18 cellular contexts compared by ENCODE assay signal in the genomic region with DNA sequence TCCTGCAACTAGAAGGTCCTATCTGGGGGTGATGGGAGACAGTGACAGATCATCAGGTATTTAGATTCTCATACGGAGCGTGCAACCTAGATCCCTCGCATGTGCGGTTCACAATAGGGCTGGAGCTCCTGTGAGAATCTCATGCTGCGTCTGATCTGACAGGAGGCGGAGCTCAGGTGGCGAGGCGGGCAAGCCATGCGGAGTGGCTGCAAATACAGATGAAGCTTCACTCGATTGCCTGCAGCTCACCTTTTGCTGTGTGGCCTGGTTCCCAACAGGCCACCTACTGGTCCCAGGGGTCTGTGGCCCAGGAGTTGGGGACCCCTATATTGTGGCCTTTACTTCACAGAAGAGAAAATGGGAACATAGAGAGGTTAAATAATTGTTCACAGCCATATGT.
"Had no signal": no experiment of that assay in that cellular context is flagged by ENCODE, and none has a peak within 500 bp of the region (broad histone marks: within the 10 kb centered on the region; RNA-seq: fewer than 3 reads in every experiment).

No MANE protein-coding gene starts in this region.

- H3K4me1 ChIP-seq: left lung, lower lobe of right lung, thyroid gland, uterus had no signal

- H3K9me3 Mint-ChIP-seq: dendritic cell treated with granulocyte-macrophage colony-stimulating factor and Interleukin-4, amounts not matched to agents 40 ng/mL and 50 ng/mL, for 4 days; effector memory CD8-positive, alpha-beta T cell had no signal

- DNase-seq: cerebellar nuclear complex; effector memory CD8-positive, alpha-beta T cell; erythroblast; islet precursor cell; left lung; lower lobe of right lung; naive thymus-derived CD4-positive, alpha-beta T cell; nephron progenitor cell; stimulated activated CD4-positive, alpha-beta T cell treated with anti-CD3 and anti-CD28 coated beads, Interleukin-12 subunit alpha, Interleukin-12 subunit beta, amount 100 ng/mL, for 4 hours; stimulated activated CD4-positive, alpha-beta T cell treated with anti-CD3 and anti-CD28 coated beads, Interleukin-2, amount 100 ng/mL, for 48 hours; stimulated activated naive CD4-positive, alpha-beta T cell treated with Interleukin-2 at 50 U/mL for 16 hours; thyroid gland; uterus had no signal

- H3K4me1 Mint-ChIP-seq: memory B cell; naive thymus-derived CD4-positive, alpha-beta T cell had no signal

- H3K4me3 Mint-ChIP-seq: dendritic cell treated with granulocyte-macrophage colony-stimulating factor and Interleukin-4, amounts not matched to agents 40 ng/mL and 50 ng/mL, for 4 days; effector memory CD8-positive, alpha-beta T cell; memory B cell; naive thymus-derived CD4-positive, alpha-beta T cell; nephron progenitor cell; type B pancreatic cell had no signal

- H3K27me3 ChIP-seq: thyroid gland, uterus had no signal

- H3K27ac Mint-ChIP-seq: dendritic cell treated with granulocyte-macrophage colony-stimulating factor and Interleukin-4, amounts not matched to agents 40 ng/mL and 50 ng/mL, for 4 days; effector memory CD8-positive, alpha-beta T cell; memory B cell; naive thymus-derived CD4-positive, alpha-beta T cell; nephron progenitor cell; type B pancreatic cell had no signal

- H3K27ac ChIP-seq: left lung, lower lobe of right lung, skin epidermis, thyroid gland, uterus had no signal

- H3K9me3 ChIP-seq: left lung, lower lobe of right lung, thyroid gland, uterus had no signal

- H3K36me3 ChIP-seq: left lung, lower lobe of right lung, thyroid gland, uterus had no signal

- H3K36me3 Mint-ChIP-seq: memory B cell; naive thymus-derived CD4-positive, alpha-beta T cell; type B pancreatic cell had no signal

- ATAC-seq: effector memory CD8-positive, alpha-beta T cell; left lung; lower lobe of right lung; naive thymus-derived CD4-positive, alpha-beta T cell; sciatic nerve had no signal

- H3K4me3 ChIP-seq: left lung, lower lobe of right lung, skin epidermis, thyroid gland, uterus had no signal
